ENCODE assay signal across 8 cellular contexts in genomic region chr1:161165742-161166668, GRCh38. TPM values are rescaled to one million over a fixed set of nuclear protein-coding genes. Genes with fewer than 3 reads are reported as not detected.
DNase-seq lines count a peak whose midpoint lies in the region; ATAC-seq and TF ChIP-seq lines count a peak whose summit lies in the region.

TSS of gene PPOX (plus strand) at chr1:161166426. CDS start at chr1:161166848, 422 bp downstream.

- H3K27ac Mint-ChIP-seq in Calu3 (ENCODE audit: unreplicated experiment): peak within 1 kb of the TSS; percentile 94

- peaks cover 7% of the 10 kb centered on the region for H3K4me1 Mint-ChIP-seq in Calu3 (ENCODE audit: low read depth, unreplicated experiment)

- intact Hi-C loops in Calu3 (cut with micrococcal nuclease; ENCODE audit: unreplicated experiment): no loop called here

- H3K9me3 ChIP-seq in endocrine pancreas (ENCODE audit: control insufficient read depth, low read length): no peaks in the 10 kb centered on the region

- H3K27me3 Mint-ChIP-seq in Calu3 (ENCODE audit: unreplicated experiment): no peaks in the 10 kb centered on the region

- no TSS peak for BruUV-seq in Calu3 (replicated peaks; lab: Mats Ljungman, UMichigan)

- H2BK5ac ChIP-seq in mesendoderm (ENCODE audit: low read length): no peak within 1 kb of the TSS

- no peak within 1 kb of the TSS for H3K18ac ChIP-seq in mesendoderm (ENCODE audit: low read length)

- H2BK15ac ChIP-seq in mesendoderm (replicated peaks; ENCODE audit: low read depth): no peak within 1 kb of the TSS

- no peak within 1 kb of the TSS for H3K4ac ChIP-seq in mesendoderm (ENCODE audit: low read depth, low read length)

- no peak within 1 kb of the TSS for H4K5ac ChIP-seq in mesendoderm (ENCODE audit: low read length)

- peak within 1 kb of the TSS; percentile 10 for H3K27ac ChIP-seq in mesendoderm (ENCODE audit: low read depth, low read length)

- H3K27me3 ChIP-seq in endocrine pancreas (ENCODE audit: control insufficient read depth, insufficient read depth, low read length): no peaks in the 10 kb centered on the region
- H3K27me3 ChIP-seq in mesendoderm (ENCODE audit: insufficient read depth, low read length, poor library complexity): no peaks in the 10 kb centered on the region

- peak within 1 kb of the TSS; percentile 94 for H3K4me2 ChIP-seq in mesendoderm (ENCODE audit: low read length)

- peak; percentile 95 for ATAC-seq in GM21381 (IDR thresholded peaks at IDR 0.05; ENCODE audit: unreplicated experiment)

- H3K56ac ChIP-seq in mesendoderm (ENCODE audit: low read length): peak within 1 kb of the TSS; percentile 89

- peaks cover 66% of the 10 kb centered on the region for H3K36me3 Mint-ChIP-seq in Calu3 (ENCODE audit: insufficient read depth, unreplicated experiment)

- WGBS in mesendoderm (ENCODE audit: extremely low coverage, insufficient coverage, low lambda C conversion rate): no CpG with 5 or more reads among the region's 54 CpGs

- peak within 1 kb of the TSS; percentile 93 for H3K4me3 Mint-ChIP-seq in Calu3 (ENCODE audit: low read depth, unreplicated experiment)

- peak within 1 kb of the TSS; percentile 96 for H3K9ac ChIP-seq in endocrine pancreas (ENCODE audit: control insufficient read depth, insufficient read depth, low read length)
- peak within 1 kb of the TSS; percentile 83 for H3K9ac ChIP-seq in mesendoderm (ENCODE audit: low read length)

- no peaks in the 10 kb centered on the region for H3K9me3 Mint-ChIP-seq in Calu3 (ENCODE audit: low read depth, unreplicated experiment)

- H2AK5ac ChIP-seq in mesendoderm (ENCODE audit: low read length): no peak within 1 kb of the TSS

- H3K4me3 ChIP-seq in endocrine pancreas (ENCODE audit: control insufficient read depth, insufficient read depth, low read length) (peak within 1 kb of the TSS; percentile 54), mesendoderm (ENCODE audit: low read length) (peak within 1 kb of the TSS; percentile 76)

- DNase-seq in Calu3: peak; percentile 96
- DNase-seq in HUDEP-2 (lab: John Stamatoyannopoulos, UW; ENCODE audit: unreplicated experiment in 76 of 76): peak; percentile 41 to 100 (median 99)
- peak; percentile 99 for DNase-seq in NOMO-1 treated with dmso at 0.1 percent for 144 hours (lab: John Stamatoyannopoulos, UW; ENCODE audit: unreplicated experiment)
- peak; percentile 77 to 82 (median 78) for DNase-seq in activated CD8-positive, alpha-beta memory T cell treated with anti-CD3 and anti-CD28 coated beads for 48 hours (ENCODE audit: low read depth in 2 of 3, low spot score in 2 of 3)
- peak; percentile 99 for DNase-seq in mesendoderm
- DNase-seq in stimulated activated CD8-positive, alpha-beta memory T cell treated with anti-CD3 and anti-CD28 coated beads, Interleukin-15, amount 100 ng/mL, for 1 hour (ENCODE audit: low read depth): peak; percentile 83

- H3K4me1 ChIP-seq in endocrine pancreas (ENCODE audit: control insufficient read depth, insufficient read depth, low read length) (no peaks in the 10 kb centered on the region), mesendoderm (ENCODE audit: control insufficient read depth, low read depth, low read length) (no peaks in the 10 kb centered on the region)

- no peaks in the 10 kb centered on the region for H3K79me2 ChIP-seq in mesendoderm (ENCODE audit: control insufficient read depth, insufficient read depth, low read length)

- H3K23ac ChIP-seq in mesendoderm (ENCODE audit: low read length): no peak within 1 kb of the TSS

- TF ChIP-seq CTCF in Calu3 (IDR thresholded peaks at IDR 0.05; ENCODE audit: unreplicated experiment): peak; percentile 58

- H3K36me3 ChIP-seq in endocrine pancreas (ENCODE audit: control insufficient read depth, insufficient read depth, low read length) (no peaks in the 10 kb centered on the region), mesendoderm (ENCODE audit: control insufficient read depth, insufficient read depth, low read length) (peaks cover 2% of the 10 kb centered on the region)

- no peak within 1 kb of the TSS for H2BK120ac ChIP-seq in mesendoderm (ENCODE audit: low read depth, low read length)

- no peaks in the 10 kb centered on the region for H3K79me1 ChIP-seq in mesendoderm (ENCODE audit: low read length)

- CTCF ChIA-PET in Calu3 (lab: Charles Lee): interaction anchor here (0.5 to 1.3 kb wide), 10 partner anchors 8 to 224 kb away, joined by 3 to 10 read pairs (median 5); partner anchors contain the start of genes B4GALT3, DEDD, PCP4L1 and TOMM40L

- H4K8ac ChIP-seq in mesendoderm (ENCODE audit: low read depth, low read length): no peak within 1 kb of the TSS

RNA-seq across cellular contexts. Expression of gene PPOX, which starts in this region (rescaled TPM):
- total RNA-seq in Calu3 (2022): 25.7 and 27.1 TPM in 2 replicates
- polyA plus RNA-seq in mesendoderm (2013, experiment 1 of 2): 8.0 TPM
- polyA plus RNA-seq in mesendoderm (2013, experiment 2 of 2): 7.6 TPM

Comparison
In these comparisons a context has a peak if more than half of its experiments do, and no peak if none do; other contexts are left out.
1. Peak in every context shown above with its lines: DNase-seq, ATAC-seq, H3K4me3 ChIP-seq and H3K27ac ChIP-seq.